ENCODE assay signal across 8 cellular contexts in the genomic region with DNA sequence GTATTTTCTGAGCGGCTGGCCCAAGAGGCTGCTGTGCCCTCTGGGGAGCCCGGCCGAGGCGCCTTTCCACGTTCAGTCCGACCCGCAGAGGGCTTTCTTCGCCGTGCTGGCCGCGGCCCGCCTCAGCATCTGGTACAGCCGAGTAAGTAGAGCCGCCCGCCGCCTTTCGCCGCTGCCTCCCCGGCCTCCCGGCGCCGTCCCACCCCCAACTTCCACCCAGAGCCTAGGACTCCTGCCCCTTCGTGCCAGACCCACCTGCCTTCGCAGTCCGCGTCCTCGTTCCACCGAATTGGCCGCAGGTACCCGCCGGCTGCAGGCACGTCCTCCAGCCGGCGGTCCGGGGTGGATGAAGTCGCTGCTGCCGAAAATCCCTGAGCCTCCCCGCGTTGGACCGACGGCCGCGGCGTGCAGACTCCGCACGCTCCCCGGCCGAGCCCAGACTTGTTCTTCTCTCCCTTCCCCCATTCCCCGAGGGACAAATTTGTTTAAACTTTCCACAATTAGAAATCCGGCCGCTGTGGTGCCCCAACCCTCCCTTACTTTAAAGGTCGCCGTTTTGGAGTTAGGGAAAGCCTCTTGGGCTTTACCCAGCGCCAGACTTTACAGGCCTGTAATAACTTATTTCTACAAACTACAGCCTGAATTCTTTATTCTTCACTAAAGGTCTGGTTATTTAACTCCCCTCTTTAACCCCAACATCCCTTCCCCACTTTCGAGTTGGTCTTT. TPM values are rescaled to one million over a fixed set of nuclear protein-coding genes. Genes with fewer than 3 reads are reported as not detected.
DNase-seq lines count a peak whose midpoint lies in the region; ATAC-seq and TF ChIP-seq lines count a peak whose summit lies in the region.

No MANE protein-coding gene starts in this region.

- peaks cover 68% of the 10 kb centered on the region for H3K4me1 ChIP-seq in CD4-positive, alpha-beta memory T cell (ENCODE audit: insufficient read depth, low read length)
- H3K4me1 ChIP-seq in breast epithelium (peaks cover 0 to 4% of the 10 kb centered on the region in 2 donors), smooth muscle cell (ENCODE audit: low read depth) (peaks cover 19% of the 10 kb centered on the region)

- no peaks in the 10 kb centered on the region for H3K27me3 ChIP-seq in CD4-positive, alpha-beta memory T cell (ENCODE audit: insufficient read depth, low read length)
- no peaks in the 10 kb centered on the region for H3K27me3 ChIP-seq in breast epithelium
- H3K27me3 ChIP-seq in smooth muscle cell (ENCODE audit: low read depth): no peaks in the 10 kb centered on the region

- CTCF ChIA-PET in CD4-positive, alpha-beta memory T cell (lab: Charles Lee; ENCODE audit: partially characterized antibody): interaction anchor here (1.0 to 2.8 kb wide), 5 partner anchors 29 to 443 kb away, joined by 3 to 14 read pairs (median 7); a partner anchor contains a TSS

- no peaks in the 10 kb centered on the region for H3F3A ChIP-seq in smooth muscle cell (ENCODE audit: low read depth)

- peak; percentile 1 for ATAC-seq in GM19452 (IDR thresholded peaks at IDR 0.05; ENCODE audit: unreplicated experiment)

- H3K9me3 ChIP-seq in CD4-positive, alpha-beta memory T cell (ENCODE audit: control insufficient read depth in 1 of 2, low read length in 2 of 2): no peaks in the 10 kb centered on the region
- H3K9me3 ChIP-seq in breast epithelium: no peaks in the 10 kb centered on the region
- no peaks in the 10 kb centered on the region for H3K9me3 ChIP-seq in smooth muscle cell (replicated peaks; ENCODE audit: low read depth)

- peak overlapping the region; percentile 89 for H3K27ac ChIP-seq in CD4-positive, alpha-beta memory T cell (ENCODE audit: low read depth, low read length)
- H3K27ac ChIP-seq in breast epithelium (peak overlapping the region; percentile 94 to 97), smooth muscle cell (ENCODE audit: low read depth) (peak overlapping the region; percentile 86)

- peaks cover 55% of the 10 kb centered on the region for H3K79me2 ChIP-seq in smooth muscle cell (ENCODE audit: low read depth)

- H3K27ac Mint-ChIP-seq in CD4-positive, alpha-beta memory T cell: peak overlapping the region; percentile 91 to 96 (median 94)

- no peaks in the 10 kb centered on the region for H3K36me3 ChIP-seq in CD4-positive, alpha-beta memory T cell (ENCODE audit: insufficient read depth, low read length)
- H3K36me3 ChIP-seq in breast epithelium: no peaks in the 10 kb centered on the region
- H3K36me3 ChIP-seq in smooth muscle cell (ENCODE audit: low read depth): no peaks in the 10 kb centered on the region

- POLR2A ChIA-PET in CD4-positive, alpha-beta memory T cell (lab: Charles Lee; ENCODE audit: partially characterized antibody): interaction anchor here (0.6 to 3.4 kb wide), 27 partner anchors 9 to 1128 kb away, joined by 3 to 37 read pairs (median 10); a partner anchor contains a TSS

- H3K4me2 ChIP-seq in smooth muscle cell: peak overlapping the region; percentile 96

- intact Hi-C loops in CD4-positive, alpha-beta memory T cell (cut with micrococcal nuclease): loop anchor here (1.0 to 5.0 kb wide), 9 partner anchors 37 to 1127 kb away; a partner anchor contains a TSS
- intact Hi-C loops in breast epithelium (cut with DNase I; ENCODE audit: low total_unique reads): no loop called here

- no peaks in the 10 kb centered on the region for H3K27me3 Mint-ChIP-seq in CD4-positive, alpha-beta memory T cell

- H3K4me1 Mint-ChIP-seq in CD4-positive, alpha-beta memory T cell: peaks cover 46 to 65% (median 56%) of the 10 kb centered on the region in 4 donors

- peak in 4 of 5 donors; percentile 19 to 52 (median 40) for DNase-seq in CD4-positive, alpha-beta memory T cell
- peak; percentile 34 for DNase-seq in HT1080 (ENCODE audit: low read depth)
- peak; percentile 20 for DNase-seq in T-helper 22 cell (ENCODE audit: low read depth)
- peak; percentile 27 to 53 for DNase-seq in breast epithelium (ENCODE audit: low spot score in 2 of 2)
- peak; percentile 37 for DNase-seq in inferior parietal cortex (ENCODE audit: extremely low spot score)
- DNase-seq in smooth muscle cell (lab: John Stamatoyannopoulos, UW; ENCODE audit: unreplicated experiment): no peak
- no peak for DNase-seq in NCI-H1694 (lab: John Stamatoyannopoulos, UW)

- H3K4me3 ChIP-seq in CD4-positive, alpha-beta memory T cell (ENCODE audit: low read length in 2 of 2): peak overlapping the region; percentile 67 to 82
- H3K4me3 ChIP-seq in breast epithelium (peak overlapping the region; percentile 78 to 96 (median 96)), smooth muscle cell (peak overlapping the region; percentile 89)

- TF ChIP-seq CTCF in breast epithelium (IDR thresholded peaks at IDR 0.05): no peak
- TF ChIP-seq CTCF in smooth muscle cell (IDR thresholded peaks at IDR 0.05; ENCODE audit: borderline replicate concordance, insufficient read depth, poor library complexity, severe bottlenecking): no peak

- H3K36me3 Mint-ChIP-seq in CD4-positive, alpha-beta memory T cell: peaks cover 0 to 22% of the 10 kb centered on the region in 2 donors

- peak overlapping the region; percentile 88 for H3K9ac ChIP-seq in smooth muscle cell (ENCODE audit: low read depth)

- no peaks in the 10 kb centered on the region for H3K9me3 Mint-ChIP-seq in CD4-positive, alpha-beta memory T cell

- no peak for TF ChIP-seq POLR2A in breast epithelium (IDR thresholded peaks at IDR 0.05)

- peak overlapping the region; percentile 33 for H2AFZ ChIP-seq in smooth muscle cell (ENCODE audit: low read depth)

- whole genome bisulfite sequencing in smooth muscle cell (ENCODE audit: low lambda C conversion rate): under 1% methylated on average over 42 of the region's 55 CpGs

- peak overlapping the region; percentile 95 to 99 (median 98) for H3K4me3 Mint-ChIP-seq in CD4-positive, alpha-beta memory T cell

- H4K20me1 ChIP-seq in smooth muscle cell (ENCODE audit: low read depth): peaks cover 43% of the 10 kb centered on the region

RNA-seq across cellular contexts. Expression of a gene that starts 0.6 kb away (rescaled TPM):
- 10 to 100 TPM; 26.3 to 27.1 TPM for total RNA-seq in CD4-positive, alpha-beta memory T cell
- 1 to 10 TPM; 2.4 to 7.6 TPM for polyA plus RNA-seq in CD4-positive, alpha-beta memory T cell
- total RNA-seq in HT1080 (2014; rRNA removed; shearing (Covaris generic)): 13.2 and 14.4 TPM in 2 replicates
- 10.9 and 14.1 TPM in 2 replicates for polyA plus RNA-seq in HT1080 (2015; cell fraction: cytosol; rRNA removed)
- polyA plus RNA-seq in HT1080 (2015; cell fraction: nucleus; rRNA removed): 35.8 and 38.5 TPM in 2 replicates
- total RNA-seq in breast epithelium (10 to 100 TPM; 42.6 to 74.5 (median 53.1) TPM), smooth muscle cell (52.4 and 54.0 TPM in 2 replicates)
- 9.9 and 11.1 TPM in 2 replicates for polyA plus RNA-seq in smooth muscle cell

Comparison
In these comparisons a context has a peak if more than half of its experiments do, and no peak if none do; other contexts are left out.
1. DNase-seq: peak in CD4-positive, alpha-beta memory T cell (4 of 5), HT1080 (single experiment), T-helper 22 cell (single experiment), breast epithelium (2 of 2) and inferior parietal cortex (single experiment); none in smooth muscle cell (single experiment) and NCI-H1694 (single experiment).
2. Peak in every context shown above with its lines, with median percentiles within 50 percentile points of each other: H3K27ac ChIP-seq and H3K4me3 ChIP-seq.